Comparison of ENCODE assay signal across 8 cellular contexts in genomic region chr2:15159751-15160177, GRCh38.
DNase-seq lines count a peak whose midpoint lies in the region; ATAC-seq and TF ChIP-seq lines count a peak whose summit lies in the region.

No MANE protein-coding gene starts in this region.

- no peak overlapping the region for H3K23ac ChIP-seq in IMR-90 (ENCODE audit: low read depth, low read length)

- H3K4me2 ChIP-seq in IMR-90 (ENCODE audit: low read depth, low read length), result no peak overlapping the region

- H3K4me3 ChIP-seq in IMR-90 (ENCODE audit: insufficient read depth, low read depth, low read length), result no peak overlapping the region

- no peaks in the 10 kb centered on the region for H3K36me3 ChIP-seq in IMR-90 (ENCODE audit: control insufficient read depth, insufficient read depth, low read length)

- no peak overlapping the region for H2BK5ac ChIP-seq in IMR-90 (ENCODE audit: low read depth, low read length, poor library complexity, severe bottlenecking)

- 90% methylated on average over 1 of the region's 3 CpGs; no CpG with 5 or more reads in 1 of the 2 experiments for WGBS in IMR-90 (ENCODE audit: extremely low coverage in 2 of 2, insufficient read length in 1 of 2), 2 experiments

- ATAC-seq in IMR-90 (ENCODE audit: low read depth) (peak; percentile 55), GM18907 (IDR thresholded peaks at IDR 0.05; ENCODE audit: unreplicated experiment) (no peak), GM21723 (IDR thresholded peaks at IDR 0.05; ENCODE audit: unreplicated experiment) (no peak)

- no peaks in the 10 kb centered on the region for H3K27me3 ChIP-seq in IMR-90 (ENCODE audit: control insufficient read depth, insufficient read depth, low read length)

- H3K14ac ChIP-seq in IMR-90 (replicated peaks; ENCODE audit: low read depth, low read length), result no peak overlapping the region

- POLR2A ChIA-PET in IMR-90 (lab: Charles Lee; ENCODE audit: unreplicated experiment), result no interaction called here

- DNase-seq in NCI-H1417 (lab: John Stamatoyannopoulos, UW) (peak; percentile 26 to 77 (median 66)), NCI-H1417 treated with DMSO at 0.1 percent for 48 hours (lab: John Stamatoyannopoulos, UW) (no peak), IMR-90 (peak; percentile 66), RKO (ENCODE audit: low spot score) (peak; percentile 37), fibroblast of gingiva (ENCODE audit: low read depth) (peak; percentile 51), renal cortical epithelial cell (ENCODE audit: low read depth) (peak; percentile 35)

- no peak for TF ChIP-seq POLR2A in IMR-90 (IDR thresholded peaks at IDR 0.05; ENCODE audit: low read depth, low read length)

- H3K4me1 ChIP-seq in IMR-90 (ENCODE audit: control insufficient read depth, insufficient read depth, low read length), result peaks cover 9% of the 10 kb centered on the region

- H2AFZ ChIP-seq in IMR-90 (replicated peaks; ENCODE audit: low read length, poor library complexity), result no peak overlapping the region

- dilution Hi-C loops in IMR-90 (cut with HindIII; ENCODE audit: low sequenced_read_pairs, unreplicated experiment), result no loop called here

- H4K20me1 ChIP-seq in IMR-90 (ENCODE audit: insufficient read depth, low read length), result no peaks in the 10 kb centered on the region

- intact Hi-C loops in IMR-90 (cut with micrococcal nuclease), result no loop called here

- peaks cover 7% of the 10 kb centered on the region for H3K9me1 ChIP-seq in IMR-90 (ENCODE audit: insufficient read depth, low read length)

- peak overlapping the region; percentile 48 for H3K4ac ChIP-seq in IMR-90 (ENCODE audit: low read depth, low read length)

- BruUV-seq in IMR-90 (replicated peaks; lab: Mats Ljungman, UMichigan), result no TSS peak

- no peak overlapping the region for H2BK20ac ChIP-seq in IMR-90 (ENCODE audit: low read depth, low read length)

- no peak overlapping the region for H2AK9ac ChIP-seq in IMR-90 (replicated peaks; ENCODE audit: low read depth, low read length, poor library complexity)

- peak overlapping the region; percentile 15; the same call in 1 of the 2 replicates for H4K91ac ChIP-seq in IMR-90 (ENCODE audit: insufficient read depth, low read depth, low read length)

- no peak overlapping the region for H4K8ac ChIP-seq in IMR-90 (ENCODE audit: low read depth in 2 of 2, low read length in 2 of 2)

- no peak overlapping the region for H3K27ac ChIP-seq in IMR-90 (ENCODE audit: insufficient read depth, low read length)

- no peaks in the 10 kb centered on the region for H3K79me1 ChIP-seq in IMR-90 (ENCODE audit: low read depth in 1 of 2, low read length in 2 of 2)

- peak; percentile 57 for TF ChIP-seq CTCF in IMR-90 (conservative IDR thresholded peaks at IDR 0.05; ENCODE audit: low read depth, low read length)

- H2AK5ac ChIP-seq in IMR-90 (ENCODE audit: low read depth, low read length), result no peak overlapping the region

- H4K5ac ChIP-seq in IMR-90 (ENCODE audit: low read depth, low read length), result no peak overlapping the region

- TF ChIP-seq RAD21 in IMR-90 (IDR thresholded peaks at IDR 0.05; ENCODE audit: low read length), result peak; percentile 50

- H3K9ac ChIP-seq in IMR-90 (ENCODE audit: low read depth, low read length), result no peak overlapping the region

- CTCF ChIA-PET in IMR-90 (lab: Yijun Ruan, JAX), result interaction anchor here (0.6 to 1.0 kb wide), 3 partner anchors 9 to 35 kb away, joined by 3 to 4 read pairs (median 3); no protein-coding TSS in a partner anchor

- no peak overlapping the region for H3K56ac ChIP-seq in IMR-90 (ENCODE audit: extremely low read depth, insufficient read depth, low read length)

- no peaks in the 10 kb centered on the region for H3K9me3 ChIP-seq in IMR-90 (ENCODE audit: control insufficient read depth, insufficient read depth, low read length)

- H3K18ac ChIP-seq in IMR-90 (ENCODE audit: low read depth, low read length), result no peak overlapping the region

- no peak overlapping the region for H2BK15ac ChIP-seq in IMR-90 (ENCODE audit: low read depth, low read length)

- in situ Hi-C loops in IMR-90 (cut with MboI; ENCODE audit: low sequenced_read_pairs), result no loop called here

- H2BK120ac ChIP-seq in IMR-90 (ENCODE audit: low read depth, low read length), result peak overlapping the region; percentile 30; the same call in 1 of the 2 replicates

TF ChIP-seq in IMR-90, 13 proteins besides CTCF, POLR2A, EP300 and RAD21:
- TF ChIP-seq MXI1 (IDR thresholded peaks at IDR 0.05; ENCODE audit: borderline replicate concordance, low read depth, low read length) (no peak), MAZ (IDR thresholded peaks at IDR 0.05; ENCODE audit: borderline replicate concordance, low read depth, low read length) (no peak), SMC3 (IDR thresholded peaks at IDR 0.05; ENCODE audit: low read depth, low read length) (peak; percentile 45)
